Comparison of ENCODE assay signal across 8 cellular contexts in the genomic region with DNA sequence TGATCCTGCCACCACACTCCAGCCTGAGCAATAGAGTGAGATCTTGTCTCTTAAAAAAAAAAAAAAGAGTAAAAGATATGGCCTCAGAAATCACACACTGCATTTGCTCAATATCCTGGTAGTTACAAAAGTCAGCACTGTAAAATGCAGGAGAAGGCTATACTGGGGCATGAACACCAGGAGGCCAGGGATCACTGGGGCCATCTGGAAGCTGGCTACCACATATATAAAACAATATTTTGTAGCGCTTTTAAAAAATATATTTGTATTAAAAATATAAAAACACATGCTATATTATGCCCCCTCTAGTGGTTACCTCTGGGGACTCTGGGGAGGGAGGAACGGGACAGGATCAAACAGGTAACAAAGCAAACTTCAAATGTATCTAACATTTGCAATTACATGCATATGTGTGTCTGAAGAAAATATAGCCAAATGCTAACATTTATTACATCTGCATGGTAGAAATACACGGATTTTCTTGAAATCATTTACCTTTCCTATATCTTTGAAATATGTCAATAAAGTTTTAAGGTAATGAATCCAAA. TPM values are rescaled to one million over a fixed set of nuclear protein-coding genes. Genes with fewer than 3 reads are reported as not detected.
DNase-seq lines count a peak whose midpoint lies in the region; ATAC-seq and TF ChIP-seq lines count a peak whose summit lies in the region.

No MANE protein-coding gene starts in this region.

- CTCF ChIA-PET in Calu3 (lab: Charles Lee) (no interaction called here), IMR-90 (lab: Yijun Ruan, JAX) (interaction anchor here (0.6 to 2.0 kb wide), 4 partner anchors 12 to 629 kb away, joined by 3 to 6 read pairs (median 4); no protein-coding TSS in a partner anchor)
- CTCF ChIA-PET in activated CD4-positive, alpha-beta memory T cell treated with anti-CD3 and anti-CD28 coated beads, Interleukin-2, amount 10 ng/mL, durations not matched to agents 7 days and 5 days (lab: Charles Lee), result interaction anchor here (1.0 to 2.5 kb wide), 2 partner anchors 20 to 56 kb away, joined by 3 to 9 read pairs; partner anchors contain the start of gene PPID
- CTCF ChIA-PET in activated CD8-positive, alpha-beta memory T cell treated with anti-CD3 and anti-CD28 coated beads, Interleukin-2, amount 10 ng/mL, durations not matched to agents 7 days and 5 days (lab: Charles Lee), result interaction anchor here (0.7 kb wide), 1 partner anchor 14 kb away, joined by 3 read pairs; no protein-coding TSS in a partner anchor

- H3K9me3 ChIP-seq in IMR-90 (ENCODE audit: control insufficient read depth, insufficient read depth, low read length) (no peaks in the 10 kb centered on the region), aorta (ENCODE audit: control insufficient read depth, low read length) (no peaks in the 10 kb centered on the region)

- H3K79me1 ChIP-seq in IMR-90 (ENCODE audit: low read depth in 1 of 2, low read length in 2 of 2), result peaks cover 2 to 21% of the 10 kb centered on the region in 2 experiments; a peak in 2 of 4 replicates

- no peak overlapping the region for H3K23ac ChIP-seq in IMR-90 (ENCODE audit: low read depth, low read length)

- no peak overlapping the region for H3K27ac Mint-ChIP-seq in Calu3 (ENCODE audit: unreplicated experiment)
- H3K27ac Mint-ChIP-seq in activated CD4-positive, alpha-beta memory T cell treated with anti-CD3 and anti-CD28 coated beads, Interleukin-2, amount 10 ng/mL, durations not matched to agents 7 days and 5 days, result no peak overlapping the region
- no peak overlapping the region for H3K27ac Mint-ChIP-seq in activated CD8-positive, alpha-beta memory T cell treated with anti-CD3 and anti-CD28 coated beads, Interleukin-2, amount 10 ng/mL, durations not matched to agents 7 days and 5 days
- no peak overlapping the region for H3K27ac Mint-ChIP-seq in activated T-helper 17 cell treated with anti-CD3 and anti-CD28 coated beads, Interleukin-2, amount 50 U/mL, for 72 hours

- H3K4ac ChIP-seq in IMR-90 (ENCODE audit: low read depth, low read length), result no peak overlapping the region

- WGBS in IMR-90 (ENCODE audit: extremely low coverage in 2 of 2, insufficient read length in 1 of 2), 2 experiments, result no CpG with 5 or more reads among the region's 3 CpGs
- 77 to 85% methylated on average over 3 of the region's 3 CpGs for WGBS in aorta, 2 donors

- H4K20me1 ChIP-seq in IMR-90 (ENCODE audit: insufficient read depth, low read length), result no peaks in the 10 kb centered on the region

- H2AFZ ChIP-seq in IMR-90 (replicated peaks; ENCODE audit: low read length, poor library complexity), result no peak overlapping the region

- no peak overlapping the region for H4K91ac ChIP-seq in IMR-90 (ENCODE audit: insufficient read depth, low read depth, low read length)

- in situ Hi-C loops in IMR-90 (cut with MboI; ENCODE audit: low sequenced_read_pairs), result no loop called here

- ATAC-seq in IMR-90 (ENCODE audit: low read depth) (no peak), GM18858 (IDR thresholded peaks at IDR 0.05; ENCODE audit: unreplicated experiment) (no peak), aorta (ENCODE audit: low FRiP score) (no peak)
- ATAC-seq in activated CD8-positive, alpha-beta memory T cell treated with anti-CD3 and anti-CD28 coated beads, Interleukin-2, amount 10 ng/mL, durations not matched to agents 7 days and 5 days, result no peak
- ATAC-seq in activated T-helper 17 cell treated with anti-CD3 and anti-CD28 coated beads, Interleukin-2, amount 50 U/mL, for 72 hours (replicated peaks), result no peak

- peak; percentile 45 for TF ChIP-seq CTCF in Calu3 (IDR thresholded peaks at IDR 0.05; ENCODE audit: unreplicated experiment)
- peak; percentile 39 for TF ChIP-seq CTCF in IMR-90 (conservative IDR thresholded peaks at IDR 0.05; ENCODE audit: low read depth, low read length)
- peak; percentile 55 for TF ChIP-seq CTCF in kidney epithelial cell (IDR thresholded peaks at IDR 0.05; ENCODE audit: insufficient read depth, low read length, poor library complexity, severe bottlenecking)

- H3K9me1 ChIP-seq in IMR-90 (ENCODE audit: insufficient read depth, low read length), result no peaks in the 10 kb centered on the region

- no peaks in the 10 kb centered on the region for H3K9me3 Mint-ChIP-seq in Calu3 (ENCODE audit: low read depth, unreplicated experiment)
- H3K9me3 Mint-ChIP-seq in activated CD4-positive, alpha-beta memory T cell treated with anti-CD3 and anti-CD28 coated beads, Interleukin-2, amount 10 ng/mL, durations not matched to agents 7 days and 5 days, result no peaks in the 10 kb centered on the region
- H3K9me3 Mint-ChIP-seq in activated CD8-positive, alpha-beta memory T cell treated with anti-CD3 and anti-CD28 coated beads, Interleukin-2, amount 10 ng/mL, durations not matched to agents 7 days and 5 days (ENCODE audit: low read depth), result no peaks in the 10 kb centered on the region
- H3K9me3 Mint-ChIP-seq in activated T-helper 17 cell treated with anti-CD3 and anti-CD28 coated beads, Interleukin-2, amount 50 U/mL, for 72 hours, result no peaks in the 10 kb centered on the region

- H4K5ac ChIP-seq in IMR-90 (ENCODE audit: low read depth, low read length), result no peak overlapping the region

- BruUV-seq in Calu3 (replicated peaks; lab: Mats Ljungman, UMichigan), result no TSS peak
- no TSS peak for BruUV-seq in IMR-90 (replicated peaks; lab: Mats Ljungman, UMichigan)

- no peak overlapping the region for H2BK120ac ChIP-seq in IMR-90 (ENCODE audit: low read depth, low read length)

- H3K27me3 ChIP-seq in IMR-90 (ENCODE audit: control insufficient read depth, insufficient read depth, low read length), result no peaks in the 10 kb centered on the region
- H3K27me3 ChIP-seq in kidney epithelial cell (ENCODE audit: control insufficient read depth, insufficient read depth, low read length), result no peaks in the 10 kb centered on the region
- no peaks in the 10 kb centered on the region for H3K27me3 ChIP-seq in aorta (ENCODE audit: control insufficient read depth in 1 of 2, insufficient read depth in 2 of 2, low read length in 1 of 2)

- H3K27me3 Mint-ChIP-seq in Calu3 (ENCODE audit: unreplicated experiment), result no peaks in the 10 kb centered on the region
- H3K27me3 Mint-ChIP-seq in activated CD4-positive, alpha-beta memory T cell treated with anti-CD3 and anti-CD28 coated beads, Interleukin-2, amount 10 ng/mL, durations not matched to agents 7 days and 5 days, result no peaks in the 10 kb centered on the region
- no peaks in the 10 kb centered on the region for H3K27me3 Mint-ChIP-seq in activated CD8-positive, alpha-beta memory T cell treated with anti-CD3 and anti-CD28 coated beads, Interleukin-2, amount 10 ng/mL, durations not matched to agents 7 days and 5 days
- H3K27me3 Mint-ChIP-seq in activated T-helper 17 cell treated with anti-CD3 and anti-CD28 coated beads, Interleukin-2, amount 50 U/mL, for 72 hours, result no peaks in the 10 kb centered on the region

- H3K9ac ChIP-seq in IMR-90 (ENCODE audit: low read depth, low read length), result no peak overlapping the region

- no peak overlapping the region for H2BK15ac ChIP-seq in IMR-90 (ENCODE audit: low read depth, low read length)

- H3K4me1 ChIP-seq in IMR-90 (ENCODE audit: control insufficient read depth, insufficient read depth, low read length), result no peaks in the 10 kb centered on the region
- no peaks in the 10 kb centered on the region for H3K4me1 ChIP-seq in aorta (ENCODE audit: control insufficient read depth in 1 of 2, insufficient read depth in 2 of 2, low read length in 2 of 2)

- peaks cover 7% of the 10 kb centered on the region for H3K4me1 Mint-ChIP-seq in Calu3 (ENCODE audit: low read depth, unreplicated experiment)
- peaks cover 26% of the 10 kb centered on the region for H3K4me1 Mint-ChIP-seq in activated CD4-positive, alpha-beta memory T cell treated with anti-CD3 and anti-CD28 coated beads, Interleukin-2, amount 10 ng/mL, durations not matched to agents 7 days and 5 days
- peaks cover 27% of the 10 kb centered on the region for H3K4me1 Mint-ChIP-seq in activated CD8-positive, alpha-beta memory T cell treated with anti-CD3 and anti-CD28 coated beads, Interleukin-2, amount 10 ng/mL, durations not matched to agents 7 days and 5 days
- peaks cover 14% of the 10 kb centered on the region for H3K4me1 Mint-ChIP-seq in activated T-helper 17 cell treated with anti-CD3 and anti-CD28 coated beads, Interleukin-2, amount 50 U/mL, for 72 hours

- H3K56ac ChIP-seq in IMR-90 (ENCODE audit: extremely low read depth, insufficient read depth, low read length), result no peak overlapping the region

- H3K36me3 ChIP-seq in IMR-90 (ENCODE audit: control insufficient read depth, insufficient read depth, low read length) (no peaks in the 10 kb centered on the region), kidney epithelial cell (ENCODE audit: control insufficient read depth, insufficient read depth, low read length) (no peaks in the 10 kb centered on the region), aorta (ENCODE audit: control insufficient read depth in 1 of 2, insufficient read depth in 2 of 2, low read length in 1 of 2) (no peaks in the 10 kb centered on the region)

- H4K8ac ChIP-seq in IMR-90 (ENCODE audit: low read depth in 2 of 2, low read length in 2 of 2), result no peak overlapping the region

- H3K27ac ChIP-seq in IMR-90 (ENCODE audit: insufficient read depth, low read length) (no peak overlapping the region), aorta (ENCODE audit: low read depth in 1 of 2, low read length in 2 of 2) (no peak overlapping the region)

- no peak overlapping the region for H3K4me2 ChIP-seq in IMR-90 (ENCODE audit: low read depth, low read length)

- peak; percentile 41 for DNase-seq in Calu3
- peak; percentile 25 for DNase-seq in IMR-90
- peak; percentile 37 for DNase-seq in activated CD4-positive, alpha-beta memory T cell treated with anti-CD3 and anti-CD28 coated beads, Interleukin-2, amount 10 ng/mL, durations not matched to agents 7 days and 5 days
- no peak for DNase-seq in kidney epithelial cell (ENCODE audit: low read depth)
- DNase-seq in activated CD8-positive, alpha-beta memory T cell treated with anti-CD3 and anti-CD28 coated beads, Interleukin-2, amount 10 ng/mL, durations not matched to agents 7 days and 5 days, result no peak
- no peak for DNase-seq in aorta

- peak; percentile 27; the same call in 1 of the 2 replicates for TF ChIP-seq RAD21 in IMR-90 (IDR thresholded peaks at IDR 0.05; ENCODE audit: low read length)

- no peak overlapping the region for H3K4me3 Mint-ChIP-seq in Calu3 (ENCODE audit: low read depth, unreplicated experiment)
- H3K4me3 Mint-ChIP-seq in activated CD4-positive, alpha-beta memory T cell treated with anti-CD3 and anti-CD28 coated beads, Interleukin-2, amount 10 ng/mL, durations not matched to agents 7 days and 5 days, result no peak overlapping the region
- H3K4me3 Mint-ChIP-seq in activated CD8-positive, alpha-beta memory T cell treated with anti-CD3 and anti-CD28 coated beads, Interleukin-2, amount 10 ng/mL, durations not matched to agents 7 days and 5 days, result no peak overlapping the region
- H3K4me3 Mint-ChIP-seq in activated T-helper 17 cell treated with anti-CD3 and anti-CD28 coated beads, Interleukin-2, amount 50 U/mL, for 72 hours, result no peak overlapping the region

- H2BK5ac ChIP-seq in IMR-90 (ENCODE audit: low read depth, low read length, poor library complexity, severe bottlenecking), result no peak overlapping the region

- TF ChIP-seq POLR2A in IMR-90 (IDR thresholded peaks at IDR 0.05; ENCODE audit: low read depth, low read length), result no peak

- H3K18ac ChIP-seq in IMR-90 (ENCODE audit: low read depth, low read length), result no peak overlapping the region

- H2BK20ac ChIP-seq in IMR-90 (ENCODE audit: low read depth, low read length), result no peak overlapping the region

- no peak overlapping the region for H2AK5ac ChIP-seq in IMR-90 (ENCODE audit: low read depth, low read length)

- H3K4me3 ChIP-seq in IMR-90 (ENCODE audit: insufficient read depth, low read depth, low read length) (no peak overlapping the region), kidney epithelial cell (ENCODE audit: low read depth, low read length) (no peak overlapping the region), aorta (ENCODE audit: low read length in 2 of 2) (no peak overlapping the region)

- dilution Hi-C loops in IMR-90 (cut with HindIII; ENCODE audit: low sequenced_read_pairs, unreplicated experiment), result no loop called here

- H3K14ac ChIP-seq in IMR-90 (replicated peaks; ENCODE audit: low read depth, low read length), result no peak overlapping the region

- peaks cover 22% of the 10 kb centered on the region for H3K36me3 Mint-ChIP-seq in Calu3 (ENCODE audit: insufficient read depth, unreplicated experiment)
- peaks cover 34% of the 10 kb centered on the region for H3K36me3 Mint-ChIP-seq in activated CD4-positive, alpha-beta memory T cell treated with anti-CD3 and anti-CD28 coated beads, Interleukin-2, amount 10 ng/mL, durations not matched to agents 7 days and 5 days (ENCODE audit: low read depth)
- peaks cover 25% of the 10 kb centered on the region for H3K36me3 Mint-ChIP-seq in activated CD8-positive, alpha-beta memory T cell treated with anti-CD3 and anti-CD28 coated beads, Interleukin-2, amount 10 ng/mL, durations not matched to agents 7 days and 5 days
- peaks cover 34% of the 10 kb centered on the region for H3K36me3 Mint-ChIP-seq in activated T-helper 17 cell treated with anti-CD3 and anti-CD28 coated beads, Interleukin-2, amount 50 U/mL, for 72 hours (ENCODE audit: low read depth)

- intact Hi-C loops in Calu3 (cut with micrococcal nuclease; ENCODE audit: unreplicated experiment) (no loop called here), IMR-90 (cut with micrococcal nuclease) (no loop called here), aorta (cut with DNase I) (no loop called here)

- POLR2A ChIA-PET in IMR-90 (lab: Charles Lee; ENCODE audit: unreplicated experiment), result interaction anchor here (0.7 kb wide), 1 partner anchor 10 kb away, joined by 3 read pairs; no protein-coding TSS in a partner anchor
- POLR2A ChIA-PET in activated CD4-positive, alpha-beta memory T cell treated with anti-CD3 and anti-CD28 coated beads, Interleukin-2, amount 10 ng/mL, durations not matched to agents 7 days and 5 days (lab: Charles Lee), result no interaction called here

- no peak overlapping the region for H2AK9ac ChIP-seq in IMR-90 (replicated peaks; ENCODE audit: low read depth, low read length, poor library complexity)

RNA-seq across cellular contexts. Expression of gene C4orf46, which starts 4.0 kb away (rescaled TPM):
- total RNA-seq in Calu3 (2022) (9.6 and 10.1 TPM in 2 replicates), IMR-90 (2012; rRNA removed) (10.0 and 14.2 TPM in 2 replicates), kidney epithelial cell (14.1 and 16.6 TPM in 2 replicates), aorta (1 to 10 TPM; 2.2 to 2.8 TPM)
- polyA plus RNA-seq in IMR-90 (2012; rRNA removed) (6.7 and 8.1 TPM in 2 replicates), aorta (1 to 10 TPM; 1.8 to 3.0 TPM)
- polyA plus RNA-seq in IMR-90 (2012; cell fraction: cytosol; rRNA removed), result 1.9 and 2.9 TPM in 2 replicates
- 0.75 and 4.9 TPM in 2 replicates for polyA plus RNA-seq in IMR-90 (2012; cell fraction: nucleus; rRNA removed; ENCODE audit: low replicate concordance)
- 10 to 100 TPM; 15.5 to 19.7 TPM for total RNA-seq in activated CD4-positive, alpha-beta memory T cell treated with anti-CD3 and anti-CD28 coated beads, Interleukin-2, amount 10 ng/mL, durations not matched to agents 7 days and 5 days
- 10 to 100 TPM; 17.9 to 20.2 TPM for total RNA-seq in activated CD8-positive, alpha-beta memory T cell treated with anti-CD3 and anti-CD28 coated beads, Interleukin-2, amount 10 ng/mL, durations not matched to agents 7 days and 5 days
- 10 to 100 TPM; 19.6 to 22.2 TPM for total RNA-seq in activated T-helper 17 cell treated with anti-CD3 and anti-CD28 coated beads, Interleukin-2, amount 50 U/mL, for 72 hours

RNA-seq across cellular contexts. Expression of gene ETFDH, which starts 4.4 kb away (rescaled TPM):
- total RNA-seq in Calu3 (2022) (8.4 and 13.8 TPM in 2 replicates), IMR-90 (2012; rRNA removed) (14.0 and 18.3 TPM in 2 replicates), kidney epithelial cell (10.5 and 13.3 TPM in 2 replicates), aorta (10 to 100 TPM; 23.8 to 26.0 TPM)
- polyA plus RNA-seq in IMR-90 (2012; rRNA removed) (15.4 and 19.1 TPM in 2 replicates), aorta (10 to 100 TPM; 21.9 to 42.0 TPM)
- 3.2 and 9.8 TPM in 2 replicates for polyA plus RNA-seq in IMR-90 (2012; cell fraction: cytosol; rRNA removed)
- 3.8 and 35.9 TPM in 2 replicates for polyA plus RNA-seq in IMR-90 (2012; cell fraction: nucleus; rRNA removed; ENCODE audit: low replicate concordance)
- total RNA-seq in activated CD4-positive, alpha-beta memory T cell treated with anti-CD3 and anti-CD28 coated beads, Interleukin-2, amount 10 ng/mL, durations not matched to agents 7 days and 5 days, result 10 to 100 TPM; 22.0 to 24.3 TPM
- total RNA-seq in activated CD8-positive, alpha-beta memory T cell treated with anti-CD3 and anti-CD28 coated beads, Interleukin-2, amount 10 ng/mL, durations not matched to agents 7 days and 5 days, result 10 to 100 TPM; 22.0 to 30.4 TPM
- 10 to 100 TPM; 40.8 to 47.8 TPM for total RNA-seq in activated T-helper 17 cell treated with anti-CD3 and anti-CD28 coated beads, Interleukin-2, amount 50 U/mL, for 72 hours

RNA-seq across cellular contexts. Expression of gene PPID, which starts 55.5 kb away (rescaled TPM):
- total RNA-seq in Calu3 (2022) (32.4 and 34.4 TPM in 2 replicates), IMR-90 (2012; rRNA removed) (11.8 and 22.8 TPM in 2 replicates), kidney epithelial cell (37.6 and 40.8 TPM in 2 replicates), aorta (10 to 100 TPM; 14.2 to 19.7 TPM)
- polyA plus RNA-seq in IMR-90 (2012; rRNA removed) (17.1 and 21.1 TPM in 2 replicates), aorta (10 to 100 TPM; 20.4 to 36.3 TPM)
- polyA plus RNA-seq in IMR-90 (2012; cell fraction: cytosol; rRNA removed), result 4.3 and 5.0 TPM in 2 replicates
- polyA plus RNA-seq in IMR-90 (2012; cell fraction: nucleus; rRNA removed; ENCODE audit: low replicate concordance), result 2.7 and 8.2 TPM in 2 replicates
- 10 to 100 TPM; 46.2 to 47.5 TPM for total RNA-seq in activated CD4-positive, alpha-beta memory T cell treated with anti-CD3 and anti-CD28 coated beads, Interleukin-2, amount 10 ng/mL, durations not matched to agents 7 days and 5 days
- total RNA-seq in activated CD8-positive, alpha-beta memory T cell treated with anti-CD3 and anti-CD28 coated beads, Interleukin-2, amount 10 ng/mL, durations not matched to agents 7 days and 5 days, result 10 to 100 TPM; 39.4 to 43.9 TPM
- total RNA-seq in activated T-helper 17 cell treated with anti-CD3 and anti-CD28 coated beads, Interleukin-2, amount 50 U/mL, for 72 hours, result 100 to 1,000 TPM in 1 of 2 donors, 10 to 100 TPM in 1; 54.6 to 151 TPM

Comparison
In these comparisons a context has a peak if more than half of its experiments do, and no peak if none do; other contexts are left out.
1. DNase-seq: peak in Calu3 (single experiment), IMR-90 (single experiment) and activated CD4-positive, alpha-beta memory T cell treated with anti-CD3 and anti-CD28 coated beads, Interleukin-2, amount 10 ng/mL, durations not matched to agents 7 days and 5 days (single experiment); none in kidney epithelial cell (single experiment), activated CD8-positive, alpha-beta memory T cell treated with anti-CD3 and anti-CD28 coated beads, Interleukin-2, amount 10 ng/mL, durations not matched to agents 7 days and 5 days (single experiment) and aorta (0 of 2).
2. Peak in every context shown above with its lines, with median percentiles within 50 percentile points of each other: CTCF ChIP-seq.